Comparison of ENCODE assay signal across 1 cellular context in genomic region chr11:65129649-65130441, GRCh38.
TF ChIP-seq lines count a peak whose summit lies in the region.

No MANE protein-coding gene starts in this region.

TF ChIP-seq in GM23338, 12 proteins besides CTCF, POLR2A, EP300 and RAD21:
- TF ChIP-seq, protein P1, sequence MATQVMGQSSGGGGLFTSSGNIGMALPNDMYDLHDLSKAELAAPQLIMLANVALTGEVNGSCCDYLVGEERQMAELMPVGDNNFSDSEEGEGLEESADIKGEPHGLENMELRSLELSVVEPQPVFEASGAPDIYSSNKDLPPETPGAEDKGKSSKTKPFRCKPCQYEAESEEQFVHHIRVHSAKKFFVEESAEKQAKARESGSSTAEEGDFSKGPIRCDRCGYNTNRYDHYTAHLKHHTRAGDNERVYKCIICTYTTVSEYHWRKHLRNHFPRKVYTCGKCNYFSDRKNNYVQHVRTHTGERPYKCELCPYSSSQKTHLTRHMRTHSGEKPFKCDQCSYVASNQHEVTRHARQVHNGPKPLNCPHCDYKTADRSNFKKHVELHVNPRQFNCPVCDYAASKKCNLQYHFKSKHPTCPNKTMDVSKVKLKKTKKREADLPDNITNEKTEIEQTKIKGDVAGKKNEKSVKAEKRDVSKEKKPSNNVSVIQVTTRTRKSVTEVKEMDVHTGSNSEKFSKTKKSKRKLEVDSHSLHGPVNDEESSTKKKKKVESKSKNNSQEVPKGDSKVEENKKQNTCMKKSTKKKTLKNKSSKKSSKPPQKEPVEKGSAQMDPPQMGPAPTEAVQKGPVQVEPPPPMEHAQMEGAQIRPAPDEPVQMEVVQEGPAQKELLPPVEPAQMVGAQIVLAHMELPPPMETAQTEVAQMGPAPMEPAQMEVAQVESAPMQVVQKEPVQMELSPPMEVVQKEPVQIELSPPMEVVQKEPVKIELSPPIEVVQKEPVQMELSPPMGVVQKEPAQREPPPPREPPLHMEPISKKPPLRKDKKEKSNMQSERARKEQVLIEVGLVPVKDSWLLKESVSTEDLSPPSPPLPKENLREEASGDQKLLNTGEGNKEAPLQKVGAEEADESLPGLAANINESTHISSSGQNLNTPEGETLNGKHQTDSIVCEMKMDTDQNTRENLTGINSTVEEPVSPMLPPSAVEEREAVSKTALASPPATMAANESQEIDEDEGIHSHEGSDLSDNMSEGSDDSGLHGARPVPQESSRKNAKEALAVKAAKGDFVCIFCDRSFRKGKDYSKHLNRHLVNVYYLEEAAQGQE (IDR thresholded peaks at IDR 0.05; ENCODE audit: unreplicated experiment) = no peak
- TF ChIP-seq POLR2AphosphoS5 (IDR thresholded peaks at IDR 0.05; ENCODE audit: low read depth) (no peak), EZH2 (IDR thresholded peaks at IDR 0.05; ENCODE audit: low read depth, unreplicated experiment) (no peak), CREB1 (CRISPR knock-in tag; IDR thresholded peaks at IDR 0.05; ENCODE audit: low read depth) (no peak), ETS1 (IDR thresholded peaks at IDR 0.05) (no peak), STAT1 (IDR thresholded peaks at IDR 0.05; ENCODE audit: unreplicated experiment) (no peak), NANOG (IDR thresholded peaks at IDR 0.05; ENCODE audit: borderline replicate concordance) (no peak), EZH2phosphoT487 (IDR thresholded peaks at IDR 0.05; ENCODE audit: unreplicated experiment) (no peak), ZNF114 (CRISPR knock-in tag; IDR thresholded peaks at IDR 0.05) (no peak), JUNB (IDR thresholded peaks at IDR 0.05; ENCODE audit: unreplicated experiment) (no peak), ZNF331 (CRISPR knock-in tag; IDR thresholded peaks at IDR 0.05; ENCODE audit: low read depth) (no peak)
- TF ChIP-seq, protein P2, sequence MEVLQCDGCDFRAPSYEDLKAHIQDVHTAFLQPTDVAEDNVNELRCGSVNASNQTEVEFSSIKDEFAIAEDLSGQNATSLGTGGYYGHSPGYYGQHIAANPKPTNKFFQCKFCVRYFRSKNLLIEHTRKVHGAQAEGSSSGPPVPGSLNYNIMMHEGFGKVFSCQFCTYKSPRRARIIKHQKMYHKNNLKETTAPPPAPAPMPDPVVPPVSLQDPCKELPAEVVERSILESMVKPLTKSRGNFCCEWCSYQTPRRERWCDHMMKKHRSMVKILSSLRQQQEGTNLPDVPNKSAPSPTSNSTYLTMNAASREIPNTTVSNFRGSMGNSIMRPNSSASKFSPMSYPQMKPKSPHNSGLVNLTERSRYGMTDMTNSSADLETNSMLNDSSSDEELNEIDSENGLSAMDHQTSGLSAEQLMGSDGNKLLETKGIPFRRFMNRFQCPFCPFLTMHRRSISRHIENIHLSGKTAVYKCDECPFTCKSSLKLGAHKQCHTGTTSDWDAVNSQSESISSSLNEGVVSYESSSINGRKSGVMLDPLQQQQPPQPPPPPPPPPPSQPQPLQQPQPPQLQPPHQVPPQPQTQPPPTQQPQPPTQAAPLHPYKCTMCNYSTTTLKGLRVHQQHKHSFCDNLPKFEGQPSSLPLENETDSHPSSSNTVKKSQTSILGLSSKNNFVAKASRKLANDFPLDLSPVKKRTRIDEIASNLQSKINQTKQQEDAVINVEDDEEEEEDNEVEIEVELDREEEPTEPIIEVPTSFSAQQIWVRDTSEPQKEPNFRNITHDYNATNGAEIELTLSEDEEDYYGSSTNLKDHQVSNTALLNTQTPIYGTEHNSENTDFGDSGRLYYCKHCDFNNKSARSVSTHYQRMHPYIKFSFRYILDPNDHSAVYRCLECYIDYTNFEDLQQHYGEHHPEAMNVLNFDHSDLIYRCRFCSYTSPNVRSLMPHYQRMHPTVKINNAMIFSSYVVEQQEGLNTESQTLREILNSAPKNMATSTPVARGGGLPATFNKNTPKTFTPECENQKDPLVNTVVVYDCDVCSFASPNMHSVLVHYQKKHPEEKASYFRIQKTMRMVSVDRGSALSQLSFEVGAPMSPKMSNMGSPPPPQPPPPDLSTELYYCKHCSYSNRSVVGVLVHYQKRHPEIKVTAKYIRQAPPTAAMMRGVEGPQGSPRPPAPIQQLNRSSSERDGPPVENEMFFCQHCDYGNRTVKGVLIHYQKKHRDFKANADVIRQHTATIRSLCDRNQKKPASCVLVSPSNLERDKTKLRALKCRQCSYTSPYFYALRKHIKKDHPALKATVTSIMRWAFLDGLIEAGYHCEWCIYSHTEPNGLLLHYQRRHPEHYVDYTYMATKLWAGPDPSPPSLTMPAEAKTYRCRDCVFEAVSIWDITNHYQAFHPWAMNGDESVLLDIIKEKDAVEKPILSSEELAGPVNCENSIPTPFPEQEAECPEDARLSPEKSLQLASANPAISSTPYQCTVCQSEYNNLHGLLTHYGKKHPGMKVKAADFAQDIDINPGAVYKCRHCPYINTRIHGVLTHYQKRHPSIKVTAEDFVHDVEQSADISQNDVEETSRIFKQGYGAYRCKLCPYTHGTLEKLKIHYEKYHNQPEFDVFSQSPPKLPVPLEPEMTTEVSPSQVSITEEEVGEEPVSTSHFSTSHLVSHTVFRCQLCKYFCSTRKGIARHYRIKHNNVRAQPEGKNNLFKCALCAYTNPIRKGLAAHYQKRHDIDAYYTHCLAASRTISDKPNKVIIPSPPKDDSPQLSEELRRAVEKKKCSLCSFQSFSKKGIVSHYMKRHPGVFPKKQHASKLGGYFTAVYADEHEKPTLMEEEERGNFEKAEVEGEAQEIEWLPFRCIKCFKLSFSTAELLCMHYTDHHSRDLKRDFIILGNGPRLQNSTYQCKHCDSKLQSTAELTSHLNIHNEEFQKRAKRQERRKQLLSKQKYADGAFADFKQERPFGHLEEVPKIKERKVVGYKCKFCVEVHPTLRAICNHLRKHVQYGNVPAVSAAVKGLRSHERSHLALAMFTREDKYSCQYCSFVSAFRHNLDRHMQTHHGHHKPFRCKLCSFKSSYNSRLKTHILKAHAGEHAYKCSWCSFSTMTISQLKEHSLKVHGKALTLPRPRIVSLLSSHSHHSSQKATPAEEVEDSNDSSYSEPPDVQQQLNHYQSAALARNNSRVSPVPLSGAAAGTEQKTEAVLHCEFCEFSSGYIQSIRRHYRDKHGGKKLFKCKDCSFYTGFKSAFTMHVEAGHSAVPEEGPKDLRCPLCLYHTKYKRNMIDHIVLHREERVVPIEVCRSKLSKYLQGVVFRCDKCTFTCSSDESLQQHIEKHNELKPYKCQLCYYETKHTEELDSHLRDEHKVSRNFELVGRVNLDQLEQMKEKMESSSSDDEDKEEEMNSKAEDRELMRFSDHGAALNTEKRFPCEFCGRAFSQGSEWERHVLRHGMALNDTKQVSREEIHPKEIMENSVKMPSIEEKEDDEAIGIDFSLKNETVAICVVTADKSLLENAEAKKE (CRISPR knock-in tag; IDR thresholded peaks at IDR 0.05) = no peak
